8 cellular contexts compared by ENCODE assay signal in genomic region chr7:29989257-29989995, GRCh38. TPM values are rescaled to one million over a fixed set of nuclear protein-coding genes. Genes with fewer than 3 reads are reported as not detected.
DNase-seq lines count a peak whose midpoint lies in the region; ATAC-seq and TF ChIP-seq lines count a peak whose summit lies in the region.

SCRN1 (minus strand) TSS chr7:29989801; CDS start chr7:29969067, 20,734 bp downstream.

- in situ Hi-C loops in GM13977 (cut with MboI; ENCODE audit: low pct_unique_long_range_greater_than_20kb, low sequenced_read_pairs, unreplicated experiment), result no loop called here

- H3K27ac ChIP-seq in 22Rv1, result peak within 1 kb of the TSS; percentile 46

- peak within 1 kb of the TSS; percentile 79 for H3K27ac Mint-ChIP-seq in activated naive CD8-positive, alpha-beta T cell

- no peaks in the 10 kb centered on the region for H3K9me3 Mint-ChIP-seq in activated naive CD8-positive, alpha-beta T cell (ENCODE audit: low read depth)

- peak; percentile 45 for ATAC-seq in HG02885 (IDR thresholded peaks at IDR 0.05; ENCODE audit: poor library complexity, unreplicated experiment)
- peak; percentile 65 for ATAC-seq in Right ventricle myocardium inferior
- ATAC-seq in GM18520 (IDR thresholded peaks at IDR 0.05; ENCODE audit: unreplicated experiment), result no peak

- intact Hi-C loops in Right ventricle myocardium inferior (cut with DNase I), result no loop called here

- H3K36me3 Mint-ChIP-seq in activated naive CD8-positive, alpha-beta T cell, result peaks cover 4% of the 10 kb centered on the region

- peak; percentile 89 for DNase-seq in GM13977 (ENCODE audit: low spot score)
- DNase-seq in NCI-H82 treated with DMSO at 0.1 percent for 48 hours (lab: John Stamatoyannopoulos, UW; ENCODE audit: unreplicated experiment), result peak; percentile 43
- peak; percentile 66 for DNase-seq in Right ventricle myocardium inferior (ENCODE audit: missing footprints)
- DNase-seq in occipital lobe (lab: John Stamatoyannopoulos, UW), result peak; percentile 33

- no peak for TF ChIP-seq CTCF in 22Rv1 (IDR thresholded peaks at IDR 0.05)
- TF ChIP-seq CTCF in GM13977 (IDR thresholded peaks at IDR 0.05; ENCODE audit: extremely low read depth, insufficient read depth, missing control alignments), result no peak

- peak within 1 kb of the TSS; percentile 85 for H3K4me3 Mint-ChIP-seq in activated naive CD8-positive, alpha-beta T cell

- H3K27me3 Mint-ChIP-seq in activated naive CD8-positive, alpha-beta T cell, result peaks cover 14% of the 10 kb centered on the region

- peaks cover 15% of the 10 kb centered on the region for H3K4me1 Mint-ChIP-seq in activated naive CD8-positive, alpha-beta T cell (ENCODE audit: low read depth)

RNA-seq across cellular contexts. Expression of gene SCRN1, which starts in this region (rescaled TPM):
- total RNA-seq in Right ventricle myocardium inferior, result 15.0 TPM
- total RNA-seq in occipital lobe, result 129 TPM

Comparison
In these comparisons a context has a peak if more than half of its experiments do, and no peak if none do; other contexts are left out.
1. DNase-seq: peak in every context shown above with its lines; median percentile 89 in GM13977; 66 in Right ventricle myocardium inferior; 43 in NCI-H82 treated with DMSO at 0.1 percent for 48 hours; 33 in occipital lobe.